In the genomic region with DNA sequence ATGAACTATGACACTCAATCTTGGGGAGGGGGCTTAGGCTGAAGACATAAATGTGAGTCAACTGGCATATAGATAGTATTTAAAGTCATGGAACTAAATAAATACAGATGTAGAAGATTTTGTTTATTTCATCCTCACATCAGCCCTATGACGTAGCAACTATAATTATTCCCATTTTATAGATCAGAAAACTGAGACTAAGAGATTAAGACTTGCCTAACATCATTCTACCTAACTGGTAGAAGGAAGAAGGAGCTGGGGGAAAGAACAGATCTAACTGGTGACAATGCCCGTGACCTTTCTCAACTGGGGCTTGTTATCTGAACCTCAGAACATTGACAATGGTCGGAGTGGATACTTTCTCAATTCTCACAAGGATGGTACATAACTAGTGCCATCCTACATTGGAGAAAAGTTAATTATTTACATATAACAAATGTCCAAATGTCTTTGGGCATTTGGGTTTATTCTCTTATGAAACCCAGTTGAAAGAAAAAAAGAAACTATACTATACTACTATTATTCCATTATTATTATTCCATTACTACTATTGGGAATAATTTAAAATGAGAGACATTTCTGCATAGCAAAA, we compare ENCODE assay signal across 28 cellular contexts.
"Had no signal": no experiment of that assay in that cellular context is flagged by ENCODE, and none has a peak within 500 bp of the region (broad histone marks: within the 10 kb centered on the region; RNA-seq: fewer than 3 reads in every experiment).

No MANE protein-coding gene starts in this region.

- H3K36me3 ChIP-seq: heart right ventricle, lower lobe of right lung, neural progenitor cell, neutrophil, ovary, prostate gland, sigmoid colon, spleen, suprapubic skin, thoracic aorta, tibial artery, uterus had no signal

- H3K36me3 Mint-ChIP-seq: natural killer cell; stimulated activated effector memory CD8-positive, alpha-beta T cell treated with anti-CD3 and anti-CD28 coated beads, Interleukin-12 subunit alpha, Interleukin-12 subunit beta, amount 100 ng/mL, for 72 hours had no signal

- H3K4me1 ChIP-seq: prostate gland had no signal

- H3K9me3 Mint-ChIP-seq: natural killer cell; nephron progenitor cell; neural progenitor cell; stimulated activated effector memory CD8-positive, alpha-beta T cell treated with anti-CD3 and anti-CD28 coated beads, Interleukin-12 subunit alpha, Interleukin-12 subunit beta, amount 100 ng/mL, for 72 hours; stimulated activated naive CD8-positive, alpha-beta T cell treated with anti-CD3 and anti-CD28 coated beads, Interleukin-15, Interleukin-2, amounts not matched to agents 100 ng/mL and 50 ng/mL, for 24 hours; type B pancreatic cell had no signal

- H3K9me3 ChIP-seq: heart right ventricle, lower lobe of right lung, neutrophil, ovary, prostate gland, sigmoid colon, spleen, suprapubic skin, thoracic aorta, tibial artery, uterus had no signal

- H3K27me3 Mint-ChIP-seq: stimulated activated naive CD8-positive, alpha-beta T cell treated with anti-CD3 and anti-CD28 coated beads, Interleukin-15, Interleukin-2, amounts not matched to agents 100 ng/mL and 50 ng/mL, for 24 hours; type B pancreatic cell had no signal

- H3K4me3 ChIP-seq: heart right ventricle, hepatocyte, lower lobe of right lung, neural progenitor cell, ovary, prostate gland, sigmoid colon, spleen, suprapubic skin, thoracic aorta, tibial artery, uterus had no signal

- H3K27ac Mint-ChIP-seq: nephron progenitor cell; neural progenitor cell; stimulated activated effector memory CD8-positive, alpha-beta T cell treated with anti-CD3 and anti-CD28 coated beads, Interleukin-12 subunit alpha, Interleukin-12 subunit beta, amount 100 ng/mL, for 72 hours; stimulated activated naive CD8-positive, alpha-beta T cell treated with anti-CD3 and anti-CD28 coated beads, Interleukin-15, Interleukin-2, amounts not matched to agents 100 ng/mL and 50 ng/mL, for 24 hours; type B pancreatic cell had no signal

- H3K27me3 ChIP-seq: heart right ventricle, hepatocyte, neural progenitor cell, neutrophil, ovary, sigmoid colon, spleen, suprapubic skin, tibial artery, uterus had no signal

- DNase-seq: heart right ventricle; islet precursor cell; left ventricle myocardium superior; lower lobe of right lung; mammary epithelial cell; mesenchymal stem cell; natural killer cell; nephron progenitor cell; occipital lobe; ovary; retina; right cardiac atrium; sigmoid colon; small intestine; spleen; stimulated activated CD4-positive, alpha-beta T cell treated with anti-CD3 and anti-CD28 coated beads, Interleukin-4, amount 100 ng/mL, for 24 hours; stimulated activated naive CD4-positive, alpha-beta T cell; tibial artery; uterus had no signal

- H3K27ac ChIP-seq: heart right ventricle, hepatocyte, lower lobe of right lung, neural progenitor cell, neutrophil, ovary, prostate gland, sigmoid colon, spleen, suprapubic skin, thoracic aorta, tibial artery, uterus had no signal

- H3K4me3 Mint-ChIP-seq: natural killer cell; nephron progenitor cell; neural progenitor cell; stimulated activated effector memory CD8-positive, alpha-beta T cell treated with anti-CD3 and anti-CD28 coated beads, Interleukin-12 subunit alpha, Interleukin-12 subunit beta, amount 100 ng/mL, for 72 hours; stimulated activated naive CD8-positive, alpha-beta T cell treated with anti-CD3 and anti-CD28 coated beads, Interleukin-15, Interleukin-2, amounts not matched to agents 100 ng/mL and 50 ng/mL, for 24 hours; type B pancreatic cell had no signal

- ATAC-seq: heart right ventricle; left ventricle myocardium superior; lower lobe of right lung; right cardiac atrium; stimulated activated effector memory CD8-positive, alpha-beta T cell treated with anti-CD3 and anti-CD28 coated beads, Interleukin-12 subunit alpha, Interleukin-12 subunit beta, amount 100 ng/mL, for 72 hours had no signal
